34 cellular contexts compared by ENCODE assay signal in genomic region chr6:75222261-75222660, GRCh38. TPM values are rescaled to one million over a fixed set of nuclear protein-coding genes. Genes with fewer than 3 reads are reported as not detected.
"Had no signal": no experiment of that assay in that cellular context is flagged by ENCODE, and none has a peak within 500 bp of the region (broad histone marks: within the 10 kb centered on the region; RNA-seq: fewer than 3 reads in every experiment).

No MANE protein-coding gene starts in this region.

- H3K27me3 ChIP-seq: ascending aorta, Peyer's patch had no signal

- H3K4me3 ChIP-seq: ascending aorta, Peyer's patch had no signal

- H3K27ac ChIP-seq: ascending aorta, KMS-11, Peyer's patch, VCaP had no signal

- H3K9me3 ChIP-seq: ascending aorta, Peyer's patch had no signal

- DNase-seq: activated B cell treated with CpG ODN at 0.5 μM for 24 hours; activated CD4-positive, alpha-beta memory T cell treated with anti-CD3 and anti-CD28 coated beads, Interleukin-2, amount 10 ng/mL, durations not matched to agents 7 days and 5 days; activated CD4-positive, alpha-beta T cell treated with anti-CD3 and anti-CD28 coated beads for 4 hours; activated CD4-positive, CD25-positive, alpha-beta regulatory T cell treated with anti-CD3 and anti-CD28 coated beads, Interleukin-2, amount 50 U/mL, for 72 hours; activated CD8-positive, alpha-beta memory T cell treated with anti-CD3 and anti-CD28 coated beads for 24 hours; activated CD8-positive, alpha-beta memory T cell treated with anti-CD3 and anti-CD28 coated beads, Interleukin-2, amount 10 ng/mL, durations not matched to agents 7 days and 5 days; activated CD8-positive, alpha-beta memory T cell treated with anti-CD3 and anti-CD28 coated beads, Interleukin-2, amount 50 U/mL, for 48 hours; activated effector memory CD4-positive, alpha-beta T cell treated with Interleukin-2 at 50 U/mL for 16 hours; activated naive CD4-positive, alpha-beta T cell treated with anti-CD3 and anti-CD28 coated beads, Interleukin-2, amount 10 ng/mL, durations not matched to agents 7 days and 5 days; activated naive CD8-positive, alpha-beta T cell treated with anti-CD3 and anti-CD28 coated beads, Interleukin-2, amount 50 U/mL, for 24 hours; activated T-cell treated with anti-CD3 and anti-CD28 coated beads, Interleukin-2, amount 50 U/mL, for 48 hours; amniotic stem cell; MM.1S; NCI-H1092 treated with DMSO at 0.1 percent for 48 hours; NCI-H1417; NCI-H146; NCI-H187; NCI-H2029 treated with DMSO at 0.1 percent for 48 hours; NCI-H2107; NCI-H2171; NCI-H510A; NCI-H526; NCI-H748 treated with DMSO at 0.1 percent for 48 hours; NK-92 treated with Interleukin-12 subunit alpha and Interleukin-12 subunit beta, amount 100 ng/mL, for 24 hours; PC-3; Peyer's patch; RPMI8226; SW 1271; T-helper 1 cell; T-helper 2 cell; T-helper 9 cell had no signal

- ATAC-seq: activated CD8-positive, alpha-beta memory T cell treated with anti-CD3 and anti-CD28 coated beads, Interleukin-2, amount 10 ng/mL, durations not matched to agents 7 days and 5 days; activated naive CD8-positive, alpha-beta T cell treated with anti-CD3 and anti-CD28 coated beads, Interleukin-2, amount 50 U/mL, for 24 hours; PC-3 had no signal

- H3K9ac ChIP-seq: KMS-11 had no signal

- H3K4me1 ChIP-seq: ascending aorta, Peyer's patch had no signal

- H3K36me3 ChIP-seq: ascending aorta, Peyer's patch had no signal

RNA-seq across cellular contexts. Expression of gene COL12A1, which starts 16.4 kb away (rescaled TPM):
- total RNA-seq: activated B cell treated with CpG ODN at 0.5 μM for 24 hours; activated CD4-positive, alpha-beta memory T cell treated with anti-CD3 and anti-CD28 coated beads, Interleukin-2, amount 10 ng/mL, durations not matched to agents 7 days and 5 days; activated CD8-positive, alpha-beta memory T cell treated with anti-CD3 and anti-CD28 coated beads, Interleukin-2, amount 10 ng/mL, durations not matched to agents 7 days and 5 days had no signal
